ENCODE assay signal across 1 cellular context in genomic region chr10:69965086-69965485, GRCh38.
TF ChIP-seq lines count a peak whose summit lies in the region.

No MANE protein-coding gene starts in this region.

TF ChIP-seq in IMR-90, 13 proteins besides CTCF, POLR2A, EP300 and RAD21:
- TF ChIP-seq MXI1 (IDR thresholded peaks at IDR 0.05; ENCODE audit: borderline replicate concordance, low read depth, low read length) (no peak), RFX5 (IDR thresholded peaks at IDR 0.05; ENCODE audit: low read depth, low read length) (no peak), MAFK (IDR thresholded peaks at IDR 0.05; ENCODE audit: low read depth, low read length) (no peak), FOS (IDR thresholded peaks at IDR 0.05; ENCODE audit: low read depth, low read length) (no peak)
